ENCODE assay signal across 6 cellular contexts in genomic region chr11:78211565-78211964, GRCh38.
"Had no signal": no experiment of that assay in that cellular context is flagged by ENCODE, and none has a peak within 500 bp of the region (broad histone marks: within the 10 kb centered on the region; RNA-seq: fewer than 3 reads in every experiment).

No MANE protein-coding gene starts in this region.

- H3K27ac Mint-ChIP-seq: GM23338, H9 had no signal

- H3K27me3 Mint-ChIP-seq: IgD-negative memory B cell had no signal

- H3K9me3 Mint-ChIP-seq: GM23338, H9, IgD-negative memory B cell had no signal

- H3K4me2 ChIP-seq: GM23338 had no signal

- DNase-seq: H9, HCEC 1CT had no signal

- H3K27ac ChIP-seq: HL-60 had no signal

- ATAC-seq: GM23338, HepG2 had no signal

- H3K4me3 ChIP-seq: GM23338 had no signal

- H3K4me3 Mint-ChIP-seq: GM23338, H9, IgD-negative memory B cell had no signal

- H3K4me1 Mint-ChIP-seq: GM23338 had no signal
